ENCODE assay signal across 15 cellular contexts in the genomic region with DNA sequence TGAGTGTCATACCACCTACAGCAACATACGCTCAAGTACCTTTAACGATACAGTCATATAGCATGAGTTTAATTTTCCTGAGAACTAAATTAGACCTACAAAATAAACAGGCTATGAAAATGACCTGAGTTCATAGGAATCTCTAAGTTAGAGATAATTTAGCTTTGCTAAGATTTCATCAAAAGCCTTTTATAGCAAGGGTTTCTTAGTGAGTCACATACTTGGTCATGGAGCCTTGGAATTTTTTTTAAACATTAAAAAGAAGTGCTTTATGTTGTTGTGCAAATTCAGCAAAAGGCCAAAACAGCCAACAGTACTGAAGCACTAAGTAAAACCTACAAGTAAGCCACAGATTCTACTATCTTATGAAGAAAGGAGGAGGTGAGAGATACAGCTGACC.
DNase-seq lines count a peak whose midpoint lies in the region; ATAC-seq and TF ChIP-seq lines count a peak whose summit lies in the region.
"Had no signal": no experiment of that assay in that cellular context is flagged by ENCODE, and none has a peak within 500 bp of the region (broad histone marks: within the 10 kb centered on the region; RNA-seq: fewer than 3 reads in every experiment).

No MANE protein-coding gene starts in this region.

- no peak overlapping the region for H3K27ac ChIP-seq in RWPE2 (ENCODE audit: poor library complexity, severe bottlenecking)
- H3K27ac ChIP-seq: dorsolateral prefrontal cortex, esophagus squamous epithelium had no signal

- H3K4me1 ChIP-seq in RWPE2 (ENCODE audit: insufficient read depth, poor library complexity, severe bottlenecking) = no peaks in the 10 kb centered on the region
- H3K4me1 ChIP-seq: esophagus squamous epithelium had no signal

- no peaks in the 10 kb centered on the region for H3K27me3 ChIP-seq in RWPE2 (ENCODE audit: insufficient read depth, poor library complexity, severe bottlenecking)
- H3K27me3 ChIP-seq: dorsolateral prefrontal cortex, esophagus squamous epithelium had no signal

- CTCF ChIA-PET in activated CD4-positive, alpha-beta T cell treated with anti-CD3 and anti-CD28 coated beads, Interleukin-2, amount 10 ng/mL, durations not matched to agents 7 days and 5 days (lab: Charles Lee) = no interaction called here

- POLR2A ChIA-PET in activated CD4-positive, alpha-beta T cell treated with anti-CD3 and anti-CD28 coated beads, Interleukin-2, amount 10 ng/mL, durations not matched to agents 7 days and 5 days (lab: Charles Lee) = no interaction called here

- H3K27me3 Mint-ChIP-seq in activated CD4-positive, alpha-beta T cell treated with anti-CD3 and anti-CD28 coated beads, Interleukin-2, amount 10 ng/mL, durations not matched to agents 7 days and 5 days = no peaks in the 10 kb centered on the region
- H3K27me3 Mint-ChIP-seq: activated CD8-positive, alpha-beta T cell treated with anti-CD3 and anti-CD28 coated beads for 36 hours; naive thymus-derived CD8-positive, alpha-beta T cell had no signal

- peaks cover 58% of the 10 kb centered on the region for H3K36me3 Mint-ChIP-seq in activated CD4-positive, alpha-beta T cell treated with anti-CD3 and anti-CD28 coated beads, Interleukin-2, amount 10 ng/mL, durations not matched to agents 7 days and 5 days (ENCODE audit: low read depth)

- TF ChIP-seq CTCF in RWPE2 (IDR thresholded peaks at IDR 0.05; ENCODE audit: poor library complexity, severe bottlenecking) (no peak), omental fat pad (IDR thresholded peaks at IDR 0.05) (no peak)

- peak; percentile 29; the same call in 1 of the 3 replicates for ATAC-seq in RWPE2 (ENCODE audit: low read depth)
- ATAC-seq in omental fat pad (ENCODE audit: low FRiP score) = peak; percentile 71
- ATAC-seq in HG02763 (IDR thresholded peaks at IDR 0.05; ENCODE audit: unreplicated experiment) = no peak
- no peak for ATAC-seq in GM18867 (IDR thresholded peaks at IDR 0.05; ENCODE audit: unreplicated experiment)
- ATAC-seq: activated CD8-positive, alpha-beta T cell treated with anti-CD3 and anti-CD28 coated beads for 36 hours; naive thymus-derived CD8-positive, alpha-beta T cell had no signal

- H3K9me3 Mint-ChIP-seq in activated CD4-positive, alpha-beta T cell treated with anti-CD3 and anti-CD28 coated beads, Interleukin-2, amount 10 ng/mL, durations not matched to agents 7 days and 5 days = no peaks in the 10 kb centered on the region
- H3K9me3 Mint-ChIP-seq: activated CD8-positive, alpha-beta T cell treated with anti-CD3 and anti-CD28 coated beads for 36 hours; CD14-positive monocyte; naive thymus-derived CD8-positive, alpha-beta T cell had no signal

- no peak overlapping the region for H3K27ac Mint-ChIP-seq in activated CD4-positive, alpha-beta T cell treated with anti-CD3 and anti-CD28 coated beads, Interleukin-2, amount 10 ng/mL, durations not matched to agents 7 days and 5 days
- H3K27ac Mint-ChIP-seq: activated CD8-positive, alpha-beta T cell treated with anti-CD3 and anti-CD28 coated beads for 36 hours; naive thymus-derived CD8-positive, alpha-beta T cell had no signal

- H3K36me3 ChIP-seq in RWPE2 (ENCODE audit: low read depth) = no peaks in the 10 kb centered on the region; the same call in 1 of the 2 replicates

- H3K4me3 Mint-ChIP-seq in activated CD4-positive, alpha-beta T cell treated with anti-CD3 and anti-CD28 coated beads, Interleukin-2, amount 10 ng/mL, durations not matched to agents 7 days and 5 days = no peak overlapping the region
- H3K4me3 Mint-ChIP-seq: activated CD8-positive, alpha-beta T cell treated with anti-CD3 and anti-CD28 coated beads for 36 hours; CD14-positive monocyte; naive thymus-derived CD8-positive, alpha-beta T cell had no signal

- no peaks in the 10 kb centered on the region for H3K9me3 ChIP-seq in RWPE2 (ENCODE audit: severe bottlenecking)
- H3K9me3 ChIP-seq: esophagus squamous epithelium had no signal

- H3K4me3 ChIP-seq in RWPE2 (ENCODE audit: severe bottlenecking) = no peak overlapping the region
- H3K4me3 ChIP-seq: dorsolateral prefrontal cortex, esophagus squamous epithelium had no signal

- peak; percentile 78 for DNase-seq in EL
- DNase-seq in RWPE2 (ENCODE audit: low spot score) = no peak
- DNase-seq in fibroblast of gingiva (ENCODE audit: low read depth) = peak; percentile 52
- DNase-seq in omental fat pad (ENCODE audit: low spot score) = no peak
- no peak for DNase-seq in activated CD4-positive, alpha-beta T cell treated with anti-CD3 and anti-CD28 coated beads, Interleukin-2, amount 10 ng/mL, durations not matched to agents 7 days and 5 days
- DNase-seq in Ammon's horn (ENCODE audit: low spot score) = no peak
- DNase-seq: activated CD8-positive, alpha-beta T cell treated with anti-CD3 and anti-CD28 coated beads for 36 hours; amniotic stem cell; dorsolateral prefrontal cortex; esophagus squamous epithelium; naive thymus-derived CD8-positive, alpha-beta T cell; stimulated activated CD4-positive, alpha-beta T cell treated with anti-CD3 and anti-CD28 coated beads, Interleukin-2, amount 100 ng/mL, for 24 hours had no signal

- H3K4me1 Mint-ChIP-seq in activated CD4-positive, alpha-beta T cell treated with anti-CD3 and anti-CD28 coated beads, Interleukin-2, amount 10 ng/mL, durations not matched to agents 7 days and 5 days = no peaks in the 10 kb centered on the region
- H3K4me1 Mint-ChIP-seq: CD14-positive monocyte had no signal

Comparison
In these comparisons a context has a peak if more than half of its experiments do, and no peak if none do; other contexts are left out.
1. DNase-seq: peak in EL (single experiment) and fibroblast of gingiva (single experiment); none in RWPE2 (single experiment), omental fat pad (single experiment), activated CD4-positive, alpha-beta T cell treated with anti-CD3 and anti-CD28 coated beads, Interleukin-2, amount 10 ng/mL, durations not matched to agents 7 days and 5 days (single experiment) and Ammon's horn (single experiment).
2. ATAC-seq: peak in RWPE2 (single experiment) and omental fat pad (single experiment); none in HG02763 (single experiment) and GM18867 (single experiment).